In genomic region chr10:128071417-128071782, GRCh38 we compare ENCODE assay signal across 15 cellular contexts. TPM values are rescaled to one million over a fixed set of nuclear protein-coding genes. Genes with fewer than 3 reads are reported as not detected.
A peak's percentile ranks its signal among the peaks of the same experiment; 100 is the strongest.
DNase-seq lines count a peak whose midpoint lies in the region; ATAC-seq and TF ChIP-seq lines count a peak whose summit lies in the region.
"Had no signal": no experiment of that assay in that cellular context is flagged by ENCODE, and none has a peak within 500 bp of the region (broad histone marks: within the 10 kb centered on the region; RNA-seq: fewer than 3 reads in every experiment).

No MANE protein-coding gene starts in this region.

- H3K18ac ChIP-seq in mesendoderm (ENCODE audit: low read length): no peak overlapping the region

- WGBS in spleen, 5 donors: 87 to 94% (median 90%) methylated on average over 9 of the region's 9 CpGs
- no CpG with 5 or more reads among the region's 9 CpGs for WGBS in mesendoderm (ENCODE audit: extremely low coverage, insufficient coverage, low lambda C conversion rate)

- H3K79me1 ChIP-seq in mesendoderm (ENCODE audit: low read length): no peaks in the 10 kb centered on the region

- no peaks in the 10 kb centered on the region for H3K9me3 ChIP-seq in Peyer's patch
- no peaks in the 10 kb centered on the region for H3K9me3 ChIP-seq in spleen
- H3K9me3 ChIP-seq: MG63 had no signal

- ATAC-seq in GM21576 (IDR thresholded peaks at IDR 0.05; ENCODE audit: unreplicated experiment): no peak
- ATAC-seq: HepG2 had no signal

- H3K36me3 Mint-ChIP-seq in CD14-positive monocyte: peaks cover 95 to 100% of the 10 kb centered on the region in 2 donors

- no peak overlapping the region for H3K4me3 ChIP-seq in Peyer's patch
- H3K4me3 ChIP-seq in spleen: no peak overlapping the region
- H3K4me3 ChIP-seq in mesendoderm (ENCODE audit: low read length): no peak overlapping the region
- H3K4me3 ChIP-seq: MG63 had no signal

- H3K4ac ChIP-seq in mesendoderm (ENCODE audit: low read depth, low read length): no peak overlapping the region

- no peak overlapping the region for H4K8ac ChIP-seq in mesendoderm (ENCODE audit: low read depth, low read length)

- H3K79me2 ChIP-seq in mesendoderm (ENCODE audit: control insufficient read depth, insufficient read depth, low read length): no peaks in the 10 kb centered on the region

- peaks cover 0 to 3% (median 1%) of the 10 kb centered on the region in 3 donors for H3K27me3 Mint-ChIP-seq in CD14-positive monocyte (ENCODE audit: low read depth in 3 of 3)

- DNase-seq in CD14-positive monocyte (ENCODE audit: low spot score) (peak; percentile 33), Peyer's patch (peak in 2 of 3 donors; percentile 13 to 37), mesenteric fat pad (ENCODE audit: low spot score) (peak; percentile 81), spleen (peak; percentile 74), AML-193 (lab: John Stamatoyannopoulos, UW) (no peak), mesendoderm (no peak)
- DNase-seq: C1 segment of cervical spinal cord, HFFc6, MG63, NCI-H1092 treated with DMSO at 0.1 percent for 48 hours, NCI-H187 treated with DMSO at 0.1 percent for 48 hours, NCI-H510A, SHP77 treated with DMSO at 0.1 percent for 48 hours had no signal

- H3K27ac ChIP-seq in Peyer's patch (no peak overlapping the region), spleen (no peak overlapping the region), mesendoderm (ENCODE audit: low read depth, low read length) (no peak overlapping the region)

- H3K4me1 ChIP-seq in Peyer's patch (no peaks in the 10 kb centered on the region), spleen (peaks cover 0 to 28% (median 13%) of the 10 kb centered on the region in 6 donors), mesendoderm (ENCODE audit: control insufficient read depth, low read depth, low read length) (no peaks in the 10 kb centered on the region)

- no peak overlapping the region for H3K23ac ChIP-seq in mesendoderm (ENCODE audit: low read length)

- H3K27me3 ChIP-seq in Peyer's patch: no peaks in the 10 kb centered on the region
- H3K27me3 ChIP-seq in spleen (replicated peaks in 1 of 7): no peaks in the 10 kb centered on the region
- H3K27me3 ChIP-seq in mesendoderm (ENCODE audit: insufficient read depth, low read length, poor library complexity): no peaks in the 10 kb centered on the region
- H3K27me3 ChIP-seq: MG63 had no signal

- no peak overlapping the region for H2AK5ac ChIP-seq in mesendoderm (ENCODE audit: low read length)

- H3K9me3 Mint-ChIP-seq in CD14-positive monocyte: peaks cover 0 to 6% (median 0%) of the 10 kb centered on the region in 7 donors

- no peak overlapping the region for H2BK120ac ChIP-seq in mesendoderm (ENCODE audit: low read depth, low read length)

- H3K36me3 ChIP-seq in Peyer's patch (peaks cover 0 to 88% (median 0%) of the 10 kb centered on the region in 3 donors), spleen (peaks cover 12 to 100% (median 92%) of the 10 kb centered on the region in 6 donors), mesendoderm (ENCODE audit: control insufficient read depth, insufficient read depth, low read length) (no peaks in the 10 kb centered on the region)
- H3K36me3 ChIP-seq: MG63 had no signal

- H3K4me1 Mint-ChIP-seq in CD14-positive monocyte: peaks cover 13% of the 10 kb centered on the region

- intact Hi-C loops in CD14-positive monocyte (cut with micrococcal nuclease) (loop anchor here in 1 of 2 donors (10.0 kb wide), 1 partner anchor 53 kb away; the partner anchor contains the start of gene MKI67), spleen (cut with DNase I; ENCODE audit: low total_unique reads) (no loop called here)

- H3K27ac Mint-ChIP-seq in CD14-positive monocyte: peak overlapping the region in 5 of 7 donors; percentile 19 to 78 (median 64)
- H3K27ac Mint-ChIP-seq: HFFc6 had no signal

- TF ChIP-seq POLR2A in Peyer's patch (IDR thresholded peaks at IDR 0.05) (no peak), spleen (IDR thresholded peaks at IDR 0.05) (no peak)

- no peak overlapping the region for H3K4me2 ChIP-seq in mesendoderm (ENCODE audit: low read length)

- no peak overlapping the region for H4K5ac ChIP-seq in mesendoderm (ENCODE audit: low read length)

- TF ChIP-seq CTCF in CD14-positive monocyte (IDR thresholded peaks at IDR 0.05) (no peak), Peyer's patch (IDR thresholded peaks at IDR 0.05) (no peak), spleen (IDR thresholded peaks at IDR 0.05 in 8 of 11, conservative IDR thresholded peaks at IDR 0.05 in 3 of 11) (no peak)

- no peak overlapping the region for H3K4me3 Mint-ChIP-seq in CD14-positive monocyte
- H3K4me3 Mint-ChIP-seq: HFFc6 had no signal

- no peak overlapping the region for H2BK15ac ChIP-seq in mesendoderm (replicated peaks; ENCODE audit: low read depth)

- no peak overlapping the region for H3K56ac ChIP-seq in mesendoderm (ENCODE audit: low read length)

- no peak overlapping the region for H3K9ac ChIP-seq in mesendoderm (ENCODE audit: low read length)

- no peak overlapping the region for H2BK5ac ChIP-seq in mesendoderm (ENCODE audit: low read length)

RNA-seq across cellular contexts. Expression of gene MKI67, which starts 54.8 kb away (rescaled TPM):
- polyA plus RNA-seq in CD14-positive monocyte (under 1 TPM in 1 of 2 donors, not detected in 1; 0.02 TPM), spleen (1 to 10 TPM in 2 of 3 donors, under 1 TPM in 1; 0.61 to 3.6 (median 1.7) TPM)
- total RNA-seq in Peyer's patch (10 to 100 TPM; 11.9 to 74.3 (median 18.9) TPM), mesenteric fat pad (0.39 TPM), spleen (10 to 100 TPM in 4 of 7 donors, 1 to 10 TPM in 3; 6.2 to 21.6 (median 13.4) TPM)
- polyA plus RNA-seq in mesendoderm (2013, experiment 1 of 2): 30.3 TPM
- polyA plus RNA-seq in mesendoderm (2013, experiment 2 of 2): 29.7 TPM

Comparison
In these comparisons a context has a peak if more than half of its experiments do, and no peak if none do; other contexts are left out.
1. DNase-seq: peak in CD14-positive monocyte (single experiment), Peyer's patch (2 of 3), mesenteric fat pad (single experiment) and spleen (single experiment); none in AML-193 (0 of 2) and mesendoderm (single experiment).